Comparison of ENCODE assay signal across 31 cellular contexts in genomic region chr2:41621095-41621494, GRCh38.
"Had no signal": no experiment of that assay in that cellular context is flagged by ENCODE, and none has a peak within 500 bp of the region (broad histone marks: within the 10 kb centered on the region; RNA-seq: fewer than 3 reads in every experiment).

No MANE protein-coding gene starts in this region.

- H3K9me3 Mint-ChIP-seq: activated CD4-positive, alpha-beta memory T cell treated with anti-CD3 and anti-CD28 coated beads, Interleukin-2, amount 10 ng/mL, durations not matched to agents 7 days and 5 days; activated naive CD4-positive, alpha-beta T cell treated with anti-CD3 and anti-CD28 coated beads, Interleukin-2, amount 50 U/mL, for 24 hours; activated naive CD8-positive, alpha-beta T cell treated with anti-CD3 and anti-CD28 coated beads, Interleukin-2, amount 10 ng/mL, durations not matched to agents 7 days and 5 days; activated T-helper 2 cell treated with anti-CD3 and anti-CD28 coated beads, Interferon-gamma antibody, Interleukin-2, Interleukin-4, amounts not matched to agents 10 μg/mL and 5 μg/mL and 100 μg/mL, durations not matched to agents 14 hours and 24 hours and 36 hours had no signal

- ATAC-seq: activated CD8-positive, alpha-beta memory T cell treated with anti-CD3 and anti-CD28 coated beads, Interleukin-2, amount 10 ng/mL, durations not matched to agents 7 days and 5 days; body of pancreas; Panc1 had no signal

- FAIRE-seq: astrocyte had no signal

- H3K27me3 ChIP-seq: body of pancreas, MG63 had no signal

- H3K36me3 ChIP-seq: breast epithelium, MG63, SJCRH30, WERI-Rb-1 had no signal

- H3K27ac ChIP-seq: body of pancreas, breast epithelium, SJCRH30, SK-N-MC, WERI-Rb-1 had no signal

- H3K4me1 ChIP-seq: body of pancreas, breast epithelium, SJCRH30 had no signal

- DNase-seq: activated CD4-positive, alpha-beta memory T cell treated with anti-CD3 and anti-CD28 coated beads, Interleukin-2, amount 10 ng/mL, durations not matched to agents 7 days and 5 days; activated CD4-positive, alpha-beta T cell treated with anti-CD3 and anti-CD28 coated beads for 1 hour; activated CD4-positive, alpha-beta T cell treated with anti-CD3 and anti-CD28 coated beads for 48 hours; activated CD4-positive, CD25-positive, alpha-beta regulatory T cell; activated CD8-positive, alpha-beta memory T cell treated with anti-CD3 and anti-CD28 coated beads for 24 hours; activated CD8-positive, alpha-beta memory T cell treated with anti-CD3 and anti-CD28 coated beads, Interleukin-2, amount 10 ng/mL, durations not matched to agents 7 days and 5 days; activated gamma-delta T cell; activated naive CD4-positive, alpha-beta T cell treated with Interleukin-2 at 50 U/mL for 16 hours; activated naive CD8-positive, alpha-beta T cell treated with anti-CD3 and anti-CD28 coated beads, Interleukin-2, amount 10 ng/mL, durations not matched to agents 7 days and 5 days; activated T-cell treated with anti-CD3 and anti-CD28 coated beads, Interleukin-2, amount 50 U/mL, for 1 hour; amygdala; body of pancreas; Kasumi-1; KG1; MG63; NCI-H1048; NCI-H1694; NCI-H2081 treated with DMSO at 0.1 percent for 48 hours; NCI-H2171; NCI-H226; NCI-H524 treated with DMSO at 0.1 percent for 48 hours; SHP77; SJCRH30; T1000; WERI-Rb-1 had no signal

- H3K4me1 Mint-ChIP-seq: activated CD4-positive, alpha-beta memory T cell treated with anti-CD3 and anti-CD28 coated beads, Interleukin-2, amount 10 ng/mL, durations not matched to agents 7 days and 5 days; activated CD8-positive, alpha-beta memory T cell treated with anti-CD3 and anti-CD28 coated beads, Interleukin-2, amount 10 ng/mL, durations not matched to agents 7 days and 5 days; activated naive CD4-positive, alpha-beta T cell treated with anti-CD3 and anti-CD28 coated beads, Interleukin-2, amount 50 U/mL, for 24 hours; activated naive CD8-positive, alpha-beta T cell treated with anti-CD3 and anti-CD28 coated beads, Interleukin-2, amount 10 ng/mL, durations not matched to agents 7 days and 5 days had no signal

- H3K27me3 Mint-ChIP-seq: activated CD8-positive, alpha-beta memory T cell treated with anti-CD3 and anti-CD28 coated beads, Interleukin-2, amount 10 ng/mL, durations not matched to agents 7 days and 5 days; activated naive CD8-positive, alpha-beta T cell treated with anti-CD3 and anti-CD28 coated beads, Interleukin-2, amount 10 ng/mL, durations not matched to agents 7 days and 5 days had no signal

- H3K4me3 Mint-ChIP-seq: activated CD4-positive, alpha-beta memory T cell treated with anti-CD3 and anti-CD28 coated beads, Interleukin-2, amount 10 ng/mL, durations not matched to agents 7 days and 5 days; activated CD8-positive, alpha-beta memory T cell treated with anti-CD3 and anti-CD28 coated beads, Interleukin-2, amount 10 ng/mL, durations not matched to agents 7 days and 5 days; activated naive CD4-positive, alpha-beta T cell treated with anti-CD3 and anti-CD28 coated beads, Interleukin-2, amount 50 U/mL, for 24 hours; activated naive CD8-positive, alpha-beta T cell treated with anti-CD3 and anti-CD28 coated beads, Interleukin-2, amount 10 ng/mL, durations not matched to agents 7 days and 5 days had no signal

- H3K36me3 Mint-ChIP-seq: activated CD8-positive, alpha-beta memory T cell treated with anti-CD3 and anti-CD28 coated beads, Interleukin-2, amount 10 ng/mL, durations not matched to agents 7 days and 5 days; activated naive CD4-positive, alpha-beta T cell treated with anti-CD3 and anti-CD28 coated beads, Interleukin-2, amount 50 U/mL, for 24 hours; activated naive CD8-positive, alpha-beta T cell treated with anti-CD3 and anti-CD28 coated beads, Interleukin-2, amount 10 ng/mL, durations not matched to agents 7 days and 5 days had no signal

- H3K4me3 ChIP-seq: body of pancreas, breast epithelium, MG63, SJCRH30, SK-N-MC had no signal

- H3K9me3 ChIP-seq: body of pancreas, breast epithelium, MG63, SJCRH30 had no signal
